Comparison of ENCODE assay signal across 33 cellular contexts in genomic region chr4:158756588-158756987, GRCh38.
"Had no signal": no experiment of that assay in that cellular context is flagged by ENCODE, and none has a peak within 500 bp of the region (broad histone marks: within the 10 kb centered on the region; RNA-seq: fewer than 3 reads in every experiment).

No MANE protein-coding gene starts in this region.

- H3K9me3 ChIP-seq: adrenal gland, ascending aorta, body of pancreas, breast epithelium had no signal

- ATAC-seq: activated naive CD4-positive, alpha-beta T cell treated with anti-CD3 and anti-CD28 coated beads, Interleukin-2, amount 50 U/mL, for 72 hours; activated naive CD8-positive, alpha-beta T cell treated with anti-CD3 and anti-CD28 coated beads, Interleukin-2, amount 50 U/mL, for 24 hours; activated T-cell treated with anti-CD3 and anti-CD28 coated beads, Interleukin-2, amount 50 U/mL, for 4 hours; activated T-cell treated with anti-CD3 and anti-CD28 coated beads, Interleukin-2, amount 50 U/mL, for 72 hours; activated T-helper 17 cell treated with anti-CD3 and anti-CD28 coated beads, Interleukin-2, amount 50 U/mL, for 72 hours; body of pancreas had no signal

- H3K4me1 ChIP-seq: adrenal gland, ascending aorta, body of pancreas, breast epithelium had no signal

- H3K27ac ChIP-seq: adrenal gland, ascending aorta, body of pancreas, brain microvascular endothelial cell, breast epithelium, cardiac muscle cell had no signal

- DNase-seq: activated effector memory CD4-positive, alpha-beta T cell treated with anti-CD3 and anti-CD28 coated beads, Interleukin-2, amount 50 U/mL, for 16 hours; activated effector memory CD4-positive, alpha-beta T cell treated with Interleukin-2 at 50 U/mL for 16 hours; activated gamma-delta T cell; activated gamma-delta T cell treated with Interleukin-2 at 50 U/mL for 16 hours; activated naive CD4-positive, alpha-beta T cell; activated naive CD4-positive, alpha-beta T cell treated with anti-CD3 and anti-CD28 coated beads for 36 hours; activated naive CD4-positive, alpha-beta T cell treated with anti-CD3 and anti-CD28 coated beads, Interleukin-2, amount 10 ng/mL, durations not matched to agents 7 days and 5 days; activated naive CD4-positive, alpha-beta T cell treated with anti-CD3 and anti-CD28 coated beads, Interleukin-2, amount 50 U/mL, for 16 hours; activated naive CD4-positive, alpha-beta T cell treated with Interleukin-2 at 50 U/mL for 16 hours; activated naive CD8-positive, alpha-beta T cell treated with anti-CD3 and anti-CD28 coated beads for 36 hours; activated naive CD8-positive, alpha-beta T cell treated with anti-CD3 and anti-CD28 coated beads, Interleukin-2, amount 10 ng/mL, durations not matched to agents 7 days and 5 days; activated naive CD8-positive, alpha-beta T cell treated with anti-CD3 and anti-CD28 coated beads, Interleukin-2, amount 50 U/mL, for 24 hours; activated T-cell treated with anti-CD3 and anti-CD28 coated beads, Interleukin-2, amount 50 U/mL, for 24 hours; activated T-cell treated with anti-CD3 and anti-CD28 coated beads, Interleukin-2, amount 50 U/mL, for 4 hours; activated T-cell treated with anti-CD3 and anti-CD28 coated beads, Interleukin-2, amount 50 U/mL, for 48 hours; activated T-cell treated with anti-CD3 and anti-CD28 coated beads, Interleukin-2, amount 50 U/mL, for 72 hours; adrenal gland; amniotic stem cell; amygdala; anterior cingulate cortex; aorta; body of pancreas; brain microvascular endothelial cell; caudate nucleus; central memory CD4-positive, alpha-beta T cell; cerebellar nuclear complex had no signal

- H3K4me3 ChIP-seq: adrenal gland, ascending aorta, body of pancreas, breast epithelium, cardiac muscle cell had no signal

- H3K36me3 ChIP-seq: adrenal gland, ascending aorta, brain microvascular endothelial cell, breast epithelium, cardiac muscle cell had no signal

- H3K27me3 ChIP-seq: adrenal gland, ascending aorta, body of pancreas, brain microvascular endothelial cell, breast epithelium, cardiac muscle cell had no signal

- FAIRE-seq: astrocyte, bronchial epithelial cell had no signal
